ENCODE assay signal across 8 cellular contexts in the genomic region with DNA sequence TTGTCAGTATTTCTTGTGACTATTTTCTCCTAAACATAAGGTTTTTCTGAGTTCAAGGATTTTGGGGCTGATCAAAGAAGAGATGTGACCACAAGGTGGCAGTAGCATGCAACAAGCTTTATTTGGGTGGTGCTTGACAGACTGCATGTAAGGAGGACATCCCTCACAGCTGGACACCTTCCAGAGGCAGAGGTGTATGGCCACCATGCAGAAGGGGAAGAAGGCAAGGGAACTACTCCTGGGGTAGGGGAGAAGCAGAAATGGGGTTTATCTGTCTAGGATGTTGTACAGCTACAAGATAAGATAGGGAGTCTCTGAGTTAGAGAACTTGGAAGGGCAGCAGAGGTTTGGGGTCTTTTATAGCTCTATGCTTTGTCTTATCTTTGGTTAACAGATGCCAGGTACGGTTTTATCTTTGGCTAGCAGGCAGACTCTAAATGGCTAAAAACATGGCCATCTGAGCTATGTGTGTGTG. TPM values are rescaled to one million over a fixed set of nuclear protein-coding genes. Genes with fewer than 3 reads are reported as not detected.
DNase-seq lines count a peak whose midpoint lies in the region; ATAC-seq and TF ChIP-seq lines count a peak whose summit lies in the region.

No MANE protein-coding gene starts in this region.

- no peaks in the 10 kb centered on the region for H3K27me3 ChIP-seq in right lobe of liver

- TF ChIP-seq POLR2A in right lobe of liver (IDR thresholded peaks at IDR 0.05) = no peak

- ATAC-seq in GM18870 (IDR thresholded peaks at IDR 0.05; ENCODE audit: unreplicated experiment) = peak; percentile 33
- ATAC-seq in HG03432 (IDR thresholded peaks at IDR 0.05; ENCODE audit: unreplicated experiment) = peak; percentile 52
- peak; percentile 70 to 91 (median 87) for ATAC-seq in right lobe of liver

- peak; percentile 81 to 88 (median 85) for TF ChIP-seq CTCF in right lobe of liver (IDR thresholded peaks at IDR 0.05)

- no peak overlapping the region for H3K27ac ChIP-seq in right lobe of liver

- H3K4me1 ChIP-seq in right lobe of liver = peaks cover 0 to 16% (median 0%) of the 10 kb centered on the region in 4 donors

- 8% methylated on average over 1 of the region's 1 CpG for WGBS in right lobe of liver (ENCODE audit: insufficient coverage, low coverage, low lambda C conversion rate, missing lambda C conversion rate)

- intact Hi-C loops in right lobe of liver (cut with DNase I) = no loop called here

- no peaks in the 10 kb centered on the region for H3K9me3 ChIP-seq in right lobe of liver

- H3K4me3 ChIP-seq in right lobe of liver = no peak overlapping the region

- peak; percentile 76 to 83 for DNase-seq in AML-193 (lab: John Stamatoyannopoulos, UW)
- DNase-seq in NCI-H510A (lab: John Stamatoyannopoulos, UW) = peak; percentile 59
- peak; percentile 79 for DNase-seq in activated CD4-positive, alpha-beta T cell treated with anti-CD3 and anti-CD28 coated beads for 48 hours
- DNase-seq in dedifferentiated amniotic fluid mesenchymal stem cell (ENCODE audit: extremely low spot score) = peak; percentile 88
- DNase-seq in right lobe of liver = peak; percentile 65 to 87 (median 67)
- peak; percentile 43 to 48 for DNase-seq in stimulated activated CD8-positive, alpha-beta memory T cell treated with anti-CD3 and anti-CD28 coated beads, Interleukin-2, amount 100 ng/mL, for 1 hour (ENCODE audit: low read depth in 2 of 2)

- peaks cover 0 to 6% (median 2%) of the 10 kb centered on the region in 4 donors for H3K36me3 ChIP-seq in right lobe of liver

RNA-seq across cellular contexts. Expression of a gene that starts 5.1 kb away (rescaled TPM):
- 10 to 100 TPM; 20.2 to 26.6 (median 25.3) TPM for total RNA-seq in right lobe of liver

RNA-seq across cellular contexts. Expression of a gene that starts 24.6 kb away (rescaled TPM):
- 100 to 1,000 TPM in 1 of 6 experiments, 10 to 100 TPM in 2, 1 to 10 TPM in 3; 1.6 to 106 (median 15.2) TPM for total RNA-seq in right lobe of liver

Comparison
In these comparisons a context has a peak if more than half of its experiments do, and no peak if none do; other contexts are left out.
1. ATAC-seq: peak in every context shown above with its lines; median percentile 87 in right lobe of liver; 52 in HG03432; 33 in GM18870.